Comparison of ENCODE assay signal across 22 cellular contexts in the genomic region with DNA sequence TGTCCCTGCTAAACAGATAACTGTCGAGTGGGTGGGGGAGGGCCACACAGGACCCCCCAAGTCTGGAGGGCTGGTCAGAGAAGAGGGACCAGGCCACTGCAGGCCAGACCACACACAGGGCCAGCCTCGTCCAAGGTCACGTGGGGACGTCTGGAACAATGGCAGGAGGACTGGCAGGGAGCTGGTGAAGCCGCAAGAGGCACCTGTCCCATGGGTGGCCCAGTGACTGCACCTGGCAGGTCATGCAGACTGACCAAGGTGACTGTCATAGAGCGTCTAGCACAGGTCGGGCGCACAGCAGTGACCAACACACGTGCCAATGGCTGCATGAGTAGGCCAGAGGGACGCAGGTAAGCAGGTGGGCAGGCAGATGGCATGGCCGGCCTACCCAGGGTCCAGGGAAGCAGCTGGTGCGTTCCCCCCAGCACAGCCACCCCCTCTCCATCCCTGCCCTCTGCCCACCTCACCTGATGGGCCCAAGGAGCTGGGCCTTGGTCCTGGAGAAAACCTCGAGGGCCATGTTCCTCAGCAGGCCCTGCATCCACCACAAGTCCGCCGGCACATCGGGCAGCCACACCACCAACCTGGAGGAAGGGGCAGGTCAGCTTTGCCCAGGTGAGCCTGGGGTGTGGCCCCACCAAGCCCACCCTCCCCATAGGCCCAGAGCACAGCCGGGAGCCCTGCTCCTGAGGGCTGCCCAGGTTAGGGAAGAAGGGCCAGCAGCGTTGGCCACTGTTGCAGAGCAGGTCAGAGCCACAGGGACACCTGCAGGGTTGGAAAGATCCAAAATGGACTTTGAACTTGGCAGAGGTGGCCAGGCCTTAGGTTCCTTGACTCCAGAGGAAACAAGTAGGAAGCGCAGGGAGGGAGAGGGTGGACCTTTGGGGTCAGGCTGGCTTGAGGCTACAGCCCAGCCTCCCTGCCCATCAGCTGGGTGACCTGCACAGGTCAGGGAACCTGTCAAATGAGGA. TPM values are rescaled to one million over a fixed set of nuclear protein-coding genes. Genes with fewer than 3 reads are reported as not detected.
DNase-seq lines count a peak whose midpoint lies in the region; ATAC-seq, FAIRE-seq and TF ChIP-seq lines count a peak whose summit lies in the region.
"Had no signal": no experiment of that assay in that cellular context is flagged by ENCODE, and none has a peak within 500 bp of the region (broad histone marks: within the 10 kb centered on the region; RNA-seq: fewer than 3 reads in every experiment).

No MANE protein-coding gene starts in this region.

- H3K27me3 ChIP-seq in pancreas = no peaks in the 10 kb centered on the region

- intact Hi-C loops in left ventricle myocardium superior (cut with micrococcal nuclease) (no loop called here), Right ventricle myocardium superior (cut with DNase I) (no loop called here), pancreas (cut with DNase I) (no loop called here)

- DNase-seq in left ventricle myocardium superior (peak; percentile 11), Right ventricle myocardium superior (no peak), islet precursor cell (peak; percentile 52), pancreas (peak in 2 of 6 donors; percentile 26 to 51), DMS79 treated with DMSO at 0.1 percent for 48 hours (lab: John Stamatoyannopoulos, UW) (no peak), hepatic stellate cell (ENCODE audit: low spot score) (no peak)
- DNase-seq: DMS 273 treated with DMSO at 0.1 percent for 48 hours, GF-D8, KBM-7, NCI-H1436 treated with DMSO at 0.1 percent for 48 hours, NCI-H2081, NCI-H510A treated with DMSO at 0.1 percent for 48 hours, NCI-H82 had no signal

- no peak overlapping the region for H3K4me3 ChIP-seq in pancreas
- H3K4me3 ChIP-seq: GM23338 had no signal

- H3K4me1 ChIP-seq in pancreas = no peaks in the 10 kb centered on the region

- no peaks in the 10 kb centered on the region for H3K9me3 ChIP-seq in pancreas

- H3K36me3 ChIP-seq in pancreas = no peaks in the 10 kb centered on the region

- ATAC-seq in left ventricle myocardium superior (no peak), Right ventricle myocardium superior (ENCODE audit: poor library complexity) (no peak), pancreas (peak in 3 of 4 donors; percentile 38 to 77 (median 73)), GM21576 (IDR thresholded peaks at IDR 0.05; ENCODE audit: unreplicated experiment) (no peak), HG02938 (IDR thresholded peaks at IDR 0.05; ENCODE audit: unreplicated experiment) (no peak)
- ATAC-seq: GM23338, Panc1 had no signal

- WGBS in pancreas, 2 donors = 70 to 72% methylated on average over 19 of the region's 19 CpGs

- no peak for FAIRE-seq in pancreas (lab: Jason Lieb, UNC)
- FAIRE-seq: GM12892 had no signal

- H3K27ac ChIP-seq in pancreas = no peak overlapping the region
- H3K27ac ChIP-seq: C4-2B had no signal

- no peak for TF ChIP-seq CTCF in pancreas (IDR thresholded peaks at IDR 0.05)

RNA-seq across cellular contexts. Expression of a gene that starts 10.4 kb away (rescaled TPM):
- not detected for total RNA-seq in left ventricle myocardium superior
- not detected for total RNA-seq in Right ventricle myocardium superior
- not detected for total RNA-seq in pancreas
- polyA plus RNA-seq in pancreas = not detected
- total RNA-seq: A673, Daoy had no signal

RNA-seq across cellular contexts. Expression of a gene that starts 19.1 kb away (rescaled TPM):
- total RNA-seq in left ventricle myocardium superior (0.45 TPM), Right ventricle myocardium superior (0.51 TPM), pancreas (under 1 TPM in 5 of 6 donors, not detected in 1; 0.09 to 0.47 (median 0.25) TPM)
- polyA plus RNA-seq in pancreas = 1 to 10 TPM; 1.1 to 5.4 TPM
- total RNA-seq: M059J had no signal

RNA-seq across cellular contexts. Expression of a gene that starts 42.2 kb away (rescaled TPM):
- total RNA-seq in left ventricle myocardium superior (0.25 TPM), Right ventricle myocardium superior (0.22 TPM), pancreas (under 1 TPM in 4 of 6 donors, not detected in 2; 0.16 to 0.70 (median 0.26) TPM)
- under 1 TPM; 0.07 to 0.19 TPM for polyA plus RNA-seq in pancreas

Comparison
In these comparisons a context has a peak if more than half of its experiments do, and no peak if none do; other contexts are left out.
1. DNase-seq: peak in left ventricle myocardium superior (single experiment) and islet precursor cell (single experiment); none in Right ventricle myocardium superior (single experiment), DMS79 treated with DMSO at 0.1 percent for 48 hours (single experiment) and hepatic stellate cell (single experiment).
2. ATAC-seq: peak in pancreas (3 of 4); none in left ventricle myocardium superior (single experiment), Right ventricle myocardium superior (single experiment), GM21576 (single experiment) and HG02938 (single experiment).